In the genomic region with DNA sequence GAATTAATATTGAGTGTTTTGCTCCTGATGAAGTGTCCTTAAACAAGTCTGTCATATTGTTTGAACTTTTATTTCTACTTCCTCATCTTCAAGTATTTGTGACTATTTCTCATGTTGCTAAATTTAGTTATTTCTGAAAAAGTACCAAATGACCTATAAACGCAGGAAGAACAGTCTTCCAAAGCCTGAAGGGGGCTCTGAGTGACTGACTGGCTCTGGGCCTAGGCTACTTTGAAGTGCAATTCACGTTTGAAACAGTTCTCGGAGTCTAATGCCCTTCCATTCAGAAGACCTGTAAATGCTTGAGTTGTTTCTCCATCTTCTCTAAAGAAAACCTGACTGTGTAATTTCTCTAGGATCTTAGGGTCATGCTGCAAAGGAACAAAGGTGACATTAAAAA, we compare ENCODE assay signal across 1 cellular context.
TF ChIP-seq lines count a peak whose summit lies in the region.

No MANE protein-coding gene starts in this region.

TF ChIP-seq in GM23338, 12 proteins besides CTCF, POLR2A, EP300 and RAD21:
- TF ChIP-seq, protein P1, sequence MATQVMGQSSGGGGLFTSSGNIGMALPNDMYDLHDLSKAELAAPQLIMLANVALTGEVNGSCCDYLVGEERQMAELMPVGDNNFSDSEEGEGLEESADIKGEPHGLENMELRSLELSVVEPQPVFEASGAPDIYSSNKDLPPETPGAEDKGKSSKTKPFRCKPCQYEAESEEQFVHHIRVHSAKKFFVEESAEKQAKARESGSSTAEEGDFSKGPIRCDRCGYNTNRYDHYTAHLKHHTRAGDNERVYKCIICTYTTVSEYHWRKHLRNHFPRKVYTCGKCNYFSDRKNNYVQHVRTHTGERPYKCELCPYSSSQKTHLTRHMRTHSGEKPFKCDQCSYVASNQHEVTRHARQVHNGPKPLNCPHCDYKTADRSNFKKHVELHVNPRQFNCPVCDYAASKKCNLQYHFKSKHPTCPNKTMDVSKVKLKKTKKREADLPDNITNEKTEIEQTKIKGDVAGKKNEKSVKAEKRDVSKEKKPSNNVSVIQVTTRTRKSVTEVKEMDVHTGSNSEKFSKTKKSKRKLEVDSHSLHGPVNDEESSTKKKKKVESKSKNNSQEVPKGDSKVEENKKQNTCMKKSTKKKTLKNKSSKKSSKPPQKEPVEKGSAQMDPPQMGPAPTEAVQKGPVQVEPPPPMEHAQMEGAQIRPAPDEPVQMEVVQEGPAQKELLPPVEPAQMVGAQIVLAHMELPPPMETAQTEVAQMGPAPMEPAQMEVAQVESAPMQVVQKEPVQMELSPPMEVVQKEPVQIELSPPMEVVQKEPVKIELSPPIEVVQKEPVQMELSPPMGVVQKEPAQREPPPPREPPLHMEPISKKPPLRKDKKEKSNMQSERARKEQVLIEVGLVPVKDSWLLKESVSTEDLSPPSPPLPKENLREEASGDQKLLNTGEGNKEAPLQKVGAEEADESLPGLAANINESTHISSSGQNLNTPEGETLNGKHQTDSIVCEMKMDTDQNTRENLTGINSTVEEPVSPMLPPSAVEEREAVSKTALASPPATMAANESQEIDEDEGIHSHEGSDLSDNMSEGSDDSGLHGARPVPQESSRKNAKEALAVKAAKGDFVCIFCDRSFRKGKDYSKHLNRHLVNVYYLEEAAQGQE (IDR thresholded peaks at IDR 0.05; ENCODE audit: unreplicated experiment) = no peak
- TF ChIP-seq EZH2 (IDR thresholded peaks at IDR 0.05; ENCODE audit: low read depth, unreplicated experiment) (no peak), POLR2AphosphoS5 (IDR thresholded peaks at IDR 0.05; ENCODE audit: low read depth) (no peak)
